Comparison of ENCODE assay signal across 1 cellular context in genomic region chr22:19679476-19680099, GRCh38.
TF ChIP-seq lines count a peak whose summit lies in the region.

No MANE protein-coding gene starts in this region.

TF ChIP-seq in GM23338, 12 proteins besides CTCF, POLR2A, EP300 and RAD21 (continued from another document):
- TF ChIP-seq, protein P1, sequence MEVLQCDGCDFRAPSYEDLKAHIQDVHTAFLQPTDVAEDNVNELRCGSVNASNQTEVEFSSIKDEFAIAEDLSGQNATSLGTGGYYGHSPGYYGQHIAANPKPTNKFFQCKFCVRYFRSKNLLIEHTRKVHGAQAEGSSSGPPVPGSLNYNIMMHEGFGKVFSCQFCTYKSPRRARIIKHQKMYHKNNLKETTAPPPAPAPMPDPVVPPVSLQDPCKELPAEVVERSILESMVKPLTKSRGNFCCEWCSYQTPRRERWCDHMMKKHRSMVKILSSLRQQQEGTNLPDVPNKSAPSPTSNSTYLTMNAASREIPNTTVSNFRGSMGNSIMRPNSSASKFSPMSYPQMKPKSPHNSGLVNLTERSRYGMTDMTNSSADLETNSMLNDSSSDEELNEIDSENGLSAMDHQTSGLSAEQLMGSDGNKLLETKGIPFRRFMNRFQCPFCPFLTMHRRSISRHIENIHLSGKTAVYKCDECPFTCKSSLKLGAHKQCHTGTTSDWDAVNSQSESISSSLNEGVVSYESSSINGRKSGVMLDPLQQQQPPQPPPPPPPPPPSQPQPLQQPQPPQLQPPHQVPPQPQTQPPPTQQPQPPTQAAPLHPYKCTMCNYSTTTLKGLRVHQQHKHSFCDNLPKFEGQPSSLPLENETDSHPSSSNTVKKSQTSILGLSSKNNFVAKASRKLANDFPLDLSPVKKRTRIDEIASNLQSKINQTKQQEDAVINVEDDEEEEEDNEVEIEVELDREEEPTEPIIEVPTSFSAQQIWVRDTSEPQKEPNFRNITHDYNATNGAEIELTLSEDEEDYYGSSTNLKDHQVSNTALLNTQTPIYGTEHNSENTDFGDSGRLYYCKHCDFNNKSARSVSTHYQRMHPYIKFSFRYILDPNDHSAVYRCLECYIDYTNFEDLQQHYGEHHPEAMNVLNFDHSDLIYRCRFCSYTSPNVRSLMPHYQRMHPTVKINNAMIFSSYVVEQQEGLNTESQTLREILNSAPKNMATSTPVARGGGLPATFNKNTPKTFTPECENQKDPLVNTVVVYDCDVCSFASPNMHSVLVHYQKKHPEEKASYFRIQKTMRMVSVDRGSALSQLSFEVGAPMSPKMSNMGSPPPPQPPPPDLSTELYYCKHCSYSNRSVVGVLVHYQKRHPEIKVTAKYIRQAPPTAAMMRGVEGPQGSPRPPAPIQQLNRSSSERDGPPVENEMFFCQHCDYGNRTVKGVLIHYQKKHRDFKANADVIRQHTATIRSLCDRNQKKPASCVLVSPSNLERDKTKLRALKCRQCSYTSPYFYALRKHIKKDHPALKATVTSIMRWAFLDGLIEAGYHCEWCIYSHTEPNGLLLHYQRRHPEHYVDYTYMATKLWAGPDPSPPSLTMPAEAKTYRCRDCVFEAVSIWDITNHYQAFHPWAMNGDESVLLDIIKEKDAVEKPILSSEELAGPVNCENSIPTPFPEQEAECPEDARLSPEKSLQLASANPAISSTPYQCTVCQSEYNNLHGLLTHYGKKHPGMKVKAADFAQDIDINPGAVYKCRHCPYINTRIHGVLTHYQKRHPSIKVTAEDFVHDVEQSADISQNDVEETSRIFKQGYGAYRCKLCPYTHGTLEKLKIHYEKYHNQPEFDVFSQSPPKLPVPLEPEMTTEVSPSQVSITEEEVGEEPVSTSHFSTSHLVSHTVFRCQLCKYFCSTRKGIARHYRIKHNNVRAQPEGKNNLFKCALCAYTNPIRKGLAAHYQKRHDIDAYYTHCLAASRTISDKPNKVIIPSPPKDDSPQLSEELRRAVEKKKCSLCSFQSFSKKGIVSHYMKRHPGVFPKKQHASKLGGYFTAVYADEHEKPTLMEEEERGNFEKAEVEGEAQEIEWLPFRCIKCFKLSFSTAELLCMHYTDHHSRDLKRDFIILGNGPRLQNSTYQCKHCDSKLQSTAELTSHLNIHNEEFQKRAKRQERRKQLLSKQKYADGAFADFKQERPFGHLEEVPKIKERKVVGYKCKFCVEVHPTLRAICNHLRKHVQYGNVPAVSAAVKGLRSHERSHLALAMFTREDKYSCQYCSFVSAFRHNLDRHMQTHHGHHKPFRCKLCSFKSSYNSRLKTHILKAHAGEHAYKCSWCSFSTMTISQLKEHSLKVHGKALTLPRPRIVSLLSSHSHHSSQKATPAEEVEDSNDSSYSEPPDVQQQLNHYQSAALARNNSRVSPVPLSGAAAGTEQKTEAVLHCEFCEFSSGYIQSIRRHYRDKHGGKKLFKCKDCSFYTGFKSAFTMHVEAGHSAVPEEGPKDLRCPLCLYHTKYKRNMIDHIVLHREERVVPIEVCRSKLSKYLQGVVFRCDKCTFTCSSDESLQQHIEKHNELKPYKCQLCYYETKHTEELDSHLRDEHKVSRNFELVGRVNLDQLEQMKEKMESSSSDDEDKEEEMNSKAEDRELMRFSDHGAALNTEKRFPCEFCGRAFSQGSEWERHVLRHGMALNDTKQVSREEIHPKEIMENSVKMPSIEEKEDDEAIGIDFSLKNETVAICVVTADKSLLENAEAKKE (CRISPR knock-in tag; IDR thresholded peaks at IDR 0.05): no peak
- TF ChIP-seq JUNB (IDR thresholded peaks at IDR 0.05; ENCODE audit: unreplicated experiment) (no peak), ETS1 (IDR thresholded peaks at IDR 0.05) (no peak), CREB1 (CRISPR knock-in tag; IDR thresholded peaks at IDR 0.05; ENCODE audit: low read depth) (no peak), ZNF331 (CRISPR knock-in tag; IDR thresholded peaks at IDR 0.05; ENCODE audit: low read depth) (no peak), EZH2phosphoT487 (IDR thresholded peaks at IDR 0.05; ENCODE audit: unreplicated experiment) (no peak), ZNF114 (CRISPR knock-in tag; IDR thresholded peaks at IDR 0.05) (no peak), STAT1 (IDR thresholded peaks at IDR 0.05; ENCODE audit: unreplicated experiment) (no peak)
